In genomic region chr3:183583331-183584245, GRCh38 we compare ENCODE assay signal across 1 cellular context.
TF ChIP-seq lines count a peak whose summit lies in the region.

No MANE protein-coding gene starts in this region.

TF ChIP-seq in liver, 16 proteins besides CTCF, POLR2A, EP300 and RAD21 (continued from another document):
- TF ChIP-seq HNF4G (IDR thresholded peaks at IDR 0.05) (peak; percentile 47), FOXA2 (IDR thresholded peaks at IDR 0.05) (no peak), FOXA1 (IDR thresholded peaks at IDR 0.05) (no peak), REST (IDR thresholded peaks at IDR 0.05) (no peak), ATF3 (IDR thresholded peaks at IDR 0.05) (no peak), YY1 (IDR thresholded peaks at IDR 0.05) (peak; percentile 36), SP1 (IDR thresholded peaks at IDR 0.05) (peak; percentile 45), EGR1 (IDR thresholded peaks at IDR 0.05; ENCODE audit: low read depth in 2 of 2) (no peak), GABPA (IDR thresholded peaks at IDR 0.05 in 1 of 2, conservative IDR thresholded peaks at IDR 0.05 in 1 of 2) (no peak), RXRA (IDR thresholded peaks at IDR 0.05) (peak; percentile 67 to 88)
